ENCODE assay signal across 1 cellular context in genomic region chr3:189672346-189672745, GRCh38. TPM values are rescaled to one million over a fixed set of nuclear protein-coding genes. Genes with fewer than 3 reads are reported as not detected.
"Had no signal": no experiment of that assay in that cellular context is flagged by ENCODE, and none has a peak within 500 bp of the region (broad histone marks: within the 10 kb centered on the region; RNA-seq: fewer than 3 reads in every experiment).

No MANE protein-coding gene starts in this region.

RNA-seq across cellular contexts. Expression of gene TP63, which starts 41.2 kb away (rescaled TPM):
- polyA plus RNA-seq: immature natural killer cell had no signal
